Comparison of ENCODE assay signal across 7 cellular contexts in genomic region chr19:35869327-35870123, GRCh38. TPM values are rescaled to one million over a fixed set of nuclear protein-coding genes. Genes with fewer than 3 reads are reported as not detected.
DNase-seq lines count a peak whose midpoint lies in the region; ATAC-seq and FAIRE-seq lines count a peak whose summit lies in the region.

No MANE protein-coding gene starts in this region.

- H4K91ac ChIP-seq in trophoblast cell (ENCODE audit: low read depth, low read length): no peak overlapping the region

- no peak overlapping the region for H3K18ac ChIP-seq in trophoblast cell (ENCODE audit: low read length)

- H3K4me1 ChIP-seq in trophoblast cell (ENCODE audit: control insufficient read depth in 1 of 2, insufficient read depth in 2 of 2, low read length in 2 of 2): peaks cover 12% of the 10 kb centered on the region in 2 experiments

- no peak overlapping the region for H4K8ac ChIP-seq in trophoblast cell (ENCODE audit: low read depth, low read length)

- CTCF ChIA-PET in activated naive CD4-positive, alpha-beta T cell treated with anti-CD3 and anti-CD28 coated beads for 36 hours (lab: Charles Lee): interaction anchor here (0.7 to 1.1 kb wide), 3 partner anchors 12 to 61 kb away, joined by 3 read pairs; no protein-coding TSS in a partner anchor

- H2BK12ac ChIP-seq in trophoblast cell (ENCODE audit: low read length): no peak overlapping the region

- H3K27me3 Mint-ChIP-seq in activated naive CD4-positive, alpha-beta T cell treated with anti-CD3 and anti-CD28 coated beads for 36 hours (ENCODE audit: low read depth): peaks cover 46% of the 10 kb centered on the region

- H3K4me2 ChIP-seq in trophoblast cell (ENCODE audit: low read length): peak overlapping the region; percentile 79

- H2AK5ac ChIP-seq in trophoblast cell (ENCODE audit: low read length): no peak overlapping the region

- no peaks in the 10 kb centered on the region for H3K36me3 Mint-ChIP-seq in activated naive CD4-positive, alpha-beta T cell treated with anti-CD3 and anti-CD28 coated beads for 36 hours (ENCODE audit: low read depth)

- H3K23ac ChIP-seq in trophoblast cell (ENCODE audit: low read length): no peak overlapping the region

- peaks cover 16% of the 10 kb centered on the region for H3K4me1 Mint-ChIP-seq in activated naive CD4-positive, alpha-beta T cell treated with anti-CD3 and anti-CD28 coated beads for 36 hours (ENCODE audit: low read depth)

- no peak overlapping the region for H2BK5ac ChIP-seq in trophoblast cell (ENCODE audit: low read depth, low read length, poor library complexity)

- H3K27ac ChIP-seq in trophoblast cell (ENCODE audit: low read depth, low read length): no peak overlapping the region

- H2AFZ ChIP-seq in trophoblast cell (ENCODE audit: insufficient read depth, low read length, poor library complexity): no peak overlapping the region

- H3K9me3 Mint-ChIP-seq in activated naive CD4-positive, alpha-beta T cell treated with anti-CD3 and anti-CD28 coated beads for 36 hours: no peaks in the 10 kb centered on the region

- H3K9ac ChIP-seq in trophoblast cell (ENCODE audit: low read length): no peak overlapping the region

- no peak overlapping the region for H4K12ac ChIP-seq in trophoblast cell (ENCODE audit: low read depth, low read length)

- no peak for FAIRE-seq in urothelium cell line (lab: Jason Lieb, UNC)

- intact Hi-C loops in activated naive CD4-positive, alpha-beta T cell treated with anti-CD3 and anti-CD28 coated beads for 36 hours (cut with micrococcal nuclease): loop anchor here (2.0 kb wide), 1 partner anchor 227 kb away; no protein-coding TSS in a partner anchor

- H2BK120ac ChIP-seq in trophoblast cell (ENCODE audit: insufficient read depth, low read length, poor library complexity): no peak overlapping the region

- no peak overlapping the region for H3K14ac ChIP-seq in trophoblast cell (ENCODE audit: low read length)

- H3K79me1 ChIP-seq in trophoblast cell (ENCODE audit: low read length): no peaks in the 10 kb centered on the region

- H3K9me3 ChIP-seq in trophoblast cell (ENCODE audit: insufficient read depth, low read depth, low read length): peaks cover 2% of the 10 kb centered on the region

- H3K27ac Mint-ChIP-seq in activated naive CD4-positive, alpha-beta T cell treated with anti-CD3 and anti-CD28 coated beads for 36 hours: peak overlapping the region; percentile 67

- H3K36me3 ChIP-seq in trophoblast cell (ENCODE audit: control insufficient read depth in 1 of 2, insufficient read depth in 2 of 2, low read length in 2 of 2): no peaks in the 10 kb centered on the region

- DNase-seq in NCI-H1048 (lab: John Stamatoyannopoulos, UW) (peak; percentile 93), SK-N-DZ (ENCODE audit: low spot score) (peak; percentile 96), germinal center (ENCODE audit: low spot score) (peak; percentile 81), trophoblast cell (peak; percentile 94 to 95), urothelium cell line (ENCODE audit: low spot score) (peak; percentile 84)
- peak; percentile 85 for DNase-seq in activated naive CD4-positive, alpha-beta T cell treated with anti-CD3 and anti-CD28 coated beads for 36 hours

- no peak overlapping the region for H3K4ac ChIP-seq in trophoblast cell (ENCODE audit: low read depth, low read length)

- H3K27me3 ChIP-seq in trophoblast cell (ENCODE audit: insufficient read depth, low read length): peaks cover 13% of the 10 kb centered on the region

- ATAC-seq in GM19025 (IDR thresholded peaks at IDR 0.05; ENCODE audit: low read depth, unreplicated experiment): peak; percentile 67

- H3K4me3 Mint-ChIP-seq in activated naive CD4-positive, alpha-beta T cell treated with anti-CD3 and anti-CD28 coated beads for 36 hours: peak overlapping the region; percentile 77

- H3K4me3 ChIP-seq in trophoblast cell (ENCODE audit: low read depth, low read length): no peak overlapping the region

- no peaks in the 10 kb centered on the region for H3K79me2 ChIP-seq in trophoblast cell (ENCODE audit: control insufficient read depth, insufficient read depth, low read length, poor library complexity)

- no CpG with 5 or more reads among the region's 51 CpGs for WGBS in trophoblast cell (ENCODE audit: extremely low coverage, insufficient coverage, insufficient read length)

RNA-seq across cellular contexts. Expression of gene APLP1, which starts 1.2 kb away (rescaled TPM):
- 69.6 and 77.4 TPM in 2 replicates for polyA plus RNA-seq in SK-N-DZ (2014; cell fraction: cytosol; rRNA removed)
- 66.8 and 94.7 TPM in 2 replicates for polyA plus RNA-seq in SK-N-DZ (2014; cell fraction: nucleus; rRNA removed)
- total RNA-seq in activated naive CD4-positive, alpha-beta T cell treated with anti-CD3 and anti-CD28 coated beads for 36 hours: 1 to 10 TPM in 1 of 2 experiments, under 1 TPM in 1; 0.79 to 1.2 TPM
- polyA plus RNA-seq in trophoblast cell (2013): 18.9 and 25.5 TPM in 2 replicates

RNA-seq across cellular contexts. Expression of gene KIRREL2, which starts 12.8 kb away (rescaled TPM):
- 0.35 and 0.46 TPM in 2 replicates for polyA plus RNA-seq in SK-N-DZ (2014; cell fraction: cytosol; rRNA removed)
- polyA plus RNA-seq in SK-N-DZ (2014; cell fraction: nucleus; rRNA removed): 0.50 and 1.0 TPM in 2 replicates
- 1 to 10 TPM; 1.0 to 1.1 TPM for total RNA-seq in activated naive CD4-positive, alpha-beta T cell treated with anti-CD3 and anti-CD28 coated beads for 36 hours
- 0.10 and 0.11 TPM in 2 replicates for polyA plus RNA-seq in trophoblast cell (2013)

RNA-seq across cellular contexts. Expression of gene NPHS1, which starts 17.2 kb away (rescaled TPM):
- not detected in 2 replicates for polyA plus RNA-seq in SK-N-DZ (2014; cell fraction: cytosol; rRNA removed)
- polyA plus RNA-seq in SK-N-DZ (2014; cell fraction: nucleus; rRNA removed): 0.16 TPM in 1 of 2 replicates, not detected in the other
- under 1 TPM in 1 of 2 experiments, not detected in 1; 0.05 TPM for total RNA-seq in activated naive CD4-positive, alpha-beta T cell treated with anti-CD3 and anti-CD28 coated beads for 36 hours
- polyA plus RNA-seq in trophoblast cell (2013): not detected in 2 replicates

RNA-seq across cellular contexts. Expression of gene NFKBID, which starts 30.8 kb away (rescaled TPM):
- 1.8 and 2.4 TPM in 2 replicates for polyA plus RNA-seq in SK-N-DZ (2014; cell fraction: cytosol; rRNA removed)
- 13.3 and 33.4 TPM in 2 replicates for polyA plus RNA-seq in SK-N-DZ (2014; cell fraction: nucleus; rRNA removed)
- total RNA-seq in activated naive CD4-positive, alpha-beta T cell treated with anti-CD3 and anti-CD28 coated beads for 36 hours: 10 to 100 TPM; 56.2 to 56.4 TPM
- polyA plus RNA-seq in trophoblast cell (2013): 6.3 and 6.7 TPM in 2 replicates

RNA-seq across cellular contexts. Expression of gene HCST, which starts 32.8 kb away (rescaled TPM):
- not detected in 2 replicates for polyA plus RNA-seq in SK-N-DZ (2014; cell fraction: cytosol; rRNA removed)
- polyA plus RNA-seq in SK-N-DZ (2014; cell fraction: nucleus; rRNA removed): not detected in 2 replicates
- total RNA-seq in activated naive CD4-positive, alpha-beta T cell treated with anti-CD3 and anti-CD28 coated beads for 36 hours: 10 to 100 TPM; 11.7 to 14.5 TPM
- 0.94 and 1.1 TPM in 2 replicates for polyA plus RNA-seq in trophoblast cell (2013)
